In the genomic region with DNA sequence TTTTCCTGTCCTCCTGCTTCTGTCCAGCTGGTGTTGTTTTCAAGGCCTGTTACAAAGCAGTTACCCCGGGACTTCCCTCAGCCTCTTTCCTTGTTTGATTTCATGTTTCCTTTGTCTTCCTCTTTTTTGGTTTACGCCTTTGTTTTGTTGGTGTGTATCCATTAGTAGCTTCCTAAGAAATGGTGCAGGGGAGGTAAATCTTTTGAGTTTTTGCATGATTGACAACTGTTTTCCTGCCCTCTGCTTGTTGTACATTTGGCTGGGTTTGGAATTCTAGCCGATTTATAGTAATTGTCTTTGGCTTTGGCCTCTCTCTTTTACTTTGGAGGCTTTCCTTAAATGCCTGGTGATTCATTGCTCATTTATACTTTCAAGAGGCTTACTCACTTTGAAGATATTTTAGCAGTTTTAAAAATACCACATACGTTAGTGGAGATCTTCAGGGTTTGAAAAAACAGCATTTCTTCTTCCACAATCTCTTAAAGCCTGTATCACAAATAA, we compare ENCODE assay signal across 14 cellular contexts. TPM values are rescaled to one million over a fixed set of nuclear protein-coding genes. Genes with fewer than 3 reads are reported as not detected.
A peak's percentile ranks its signal among the peaks of the same experiment; 100 is the strongest.
DNase-seq lines count a peak whose midpoint lies in the region; ATAC-seq and TF ChIP-seq lines count a peak whose summit lies in the region.
"Had no signal": no experiment of that assay in that cellular context is flagged by ENCODE, and none has a peak within 500 bp of the region (broad histone marks: within the 10 kb centered on the region; RNA-seq: fewer than 3 reads in every experiment).

No MANE protein-coding gene starts in this region.

- H4K8ac ChIP-seq in mesendoderm (ENCODE audit: low read depth, low read length): no peak overlapping the region

- H3K56ac ChIP-seq in mesendoderm (ENCODE audit: low read length): no peak overlapping the region

- no peaks in the 10 kb centered on the region for H3K36me3 Mint-ChIP-seq in activated CD8-positive, alpha-beta T cell treated with anti-CD3 and anti-CD28 coated beads for 36 hours (ENCODE audit: low read depth)
- H3K36me3 Mint-ChIP-seq: CD4-positive, alpha-beta memory T cell; natural killer cell treated with Interleukin-12 subunit alpha and Interleukin-12 subunit beta and Interleukin-15 and Interleukin-18, amount 100 ng/mL, for 72 hours had no signal

- TF ChIP-seq CTCF in BJ (IDR thresholded peaks at IDR 0.05; ENCODE audit: insufficient read depth, low read depth, low read length) (no peak), cardiac fibroblast (IDR thresholded peaks at IDR 0.05; ENCODE audit: low read depth, low read length) (no peak)
- no peak for TF ChIP-seq CTCF in activated CD8-positive, alpha-beta T cell treated with anti-CD3 and anti-CD28 coated beads for 36 hours (IDR thresholded peaks at IDR 0.05)

- H2AK5ac ChIP-seq in mesendoderm (ENCODE audit: low read length): no peak overlapping the region

- H3K79me1 ChIP-seq in mesendoderm (ENCODE audit: low read length): no peaks in the 10 kb centered on the region

- H2BK5ac ChIP-seq in mesendoderm (ENCODE audit: low read length): no peak overlapping the region

- no peaks in the 10 kb centered on the region for H3K79me2 ChIP-seq in mesendoderm (ENCODE audit: control insufficient read depth, insufficient read depth, low read length)

- no peak overlapping the region for H3K27ac Mint-ChIP-seq in activated CD8-positive, alpha-beta T cell treated with anti-CD3 and anti-CD28 coated beads for 36 hours
- H3K27ac Mint-ChIP-seq: natural killer cell treated with Interleukin-12 subunit alpha and Interleukin-12 subunit beta and Interleukin-15 and Interleukin-18, amount 100 ng/mL, for 72 hours had no signal

- H3K27me3 Mint-ChIP-seq in activated CD8-positive, alpha-beta T cell treated with anti-CD3 and anti-CD28 coated beads for 36 hours: no peaks in the 10 kb centered on the region

- CTCF ChIA-PET in BJ (lab: Yijun Ruan, JAX): no interaction called here
- CTCF ChIA-PET in activated CD8-positive, alpha-beta T cell treated with anti-CD3 and anti-CD28 coated beads for 36 hours (lab: Charles Lee): no interaction called here

- POLR2A ChIA-PET in BJ (lab: Charles Lee): no interaction called here
- POLR2A ChIA-PET in activated CD8-positive, alpha-beta T cell treated with anti-CD3 and anti-CD28 coated beads for 36 hours (lab: Charles Lee): interaction anchor here (1.0 kb wide), 1 partner anchor 54 kb away, joined by 3 read pairs; no protein-coding TSS in a partner anchor

- ATAC-seq in activated CD8-positive, alpha-beta T cell treated with anti-CD3 and anti-CD28 coated beads for 36 hours: no peak
- ATAC-seq: natural killer cell treated with Interleukin-12 subunit alpha and Interleukin-12 subunit beta and Interleukin-15 and Interleukin-18, amount 100 ng/mL, for 72 hours had no signal

- H4K5ac ChIP-seq in mesendoderm (ENCODE audit: low read length): no peak overlapping the region

- no peak overlapping the region for H3K4ac ChIP-seq in mesendoderm (ENCODE audit: low read depth, low read length)

- H3K36me3 ChIP-seq in BJ (ENCODE audit: control insufficient read depth, insufficient read depth, low read length) (no peaks in the 10 kb centered on the region), mesendoderm (ENCODE audit: control insufficient read depth, insufficient read depth, low read length) (no peaks in the 10 kb centered on the region)

- no peak overlapping the region for H2BK15ac ChIP-seq in mesendoderm (replicated peaks; ENCODE audit: low read depth)

- H3K4me2 ChIP-seq in mesendoderm (ENCODE audit: low read length): no peak overlapping the region

- H3K27ac ChIP-seq in mesendoderm (ENCODE audit: low read depth, low read length): no peak overlapping the region

- WGBS in mesendoderm (ENCODE audit: extremely low coverage, insufficient coverage, low lambda C conversion rate): no CpG with 5 or more reads among the region's 4 CpGs

- peak; percentile 74 for DNase-seq in BJ (ENCODE audit: low read depth)
- DNase-seq in LoVo (ENCODE audit: low spot score): peak; percentile 22
- DNase-seq in cardiac fibroblast (ENCODE audit: low read depth in 2 of 2): peak; percentile 84 to 87
- no peak for DNase-seq in mesendoderm
- DNase-seq in NCI-H748 treated with DMSO at 0.1 percent for 48 hours (lab: John Stamatoyannopoulos, UW): no peak
- DNase-seq in iPS-NIHi11 (ENCODE audit: low spot score): no peak
- no peak for DNase-seq in NCI-H510A (lab: John Stamatoyannopoulos, UW)
- DNase-seq in activated CD8-positive, alpha-beta T cell treated with anti-CD3 and anti-CD28 coated beads for 36 hours: no peak
- DNase-seq: activated effector memory CD4-positive, alpha-beta T cell treated with Interleukin-2 at 50 U/mL for 16 hours; CD4-positive, alpha-beta memory T cell; NCI-H2081; Right ventricle myocardium superior; stimulated activated naive CD4-positive, alpha-beta T cell had no signal

- no peak overlapping the region for H3K4me3 Mint-ChIP-seq in activated CD8-positive, alpha-beta T cell treated with anti-CD3 and anti-CD28 coated beads for 36 hours
- H3K4me3 Mint-ChIP-seq: CD4-positive, alpha-beta memory T cell; natural killer cell treated with Interleukin-12 subunit alpha and Interleukin-12 subunit beta and Interleukin-15 and Interleukin-18, amount 100 ng/mL, for 72 hours had no signal

- H3K18ac ChIP-seq in mesendoderm (ENCODE audit: low read length): no peak overlapping the region

- H2BK120ac ChIP-seq in mesendoderm (ENCODE audit: low read depth, low read length): no peak overlapping the region

- H3K4me1 Mint-ChIP-seq in activated CD8-positive, alpha-beta T cell treated with anti-CD3 and anti-CD28 coated beads for 36 hours (ENCODE audit: low read depth): no peaks in the 10 kb centered on the region
- H3K4me1 Mint-ChIP-seq: CD4-positive, alpha-beta memory T cell had no signal

- H3K4me1 ChIP-seq in mesendoderm (ENCODE audit: control insufficient read depth, low read depth, low read length): no peaks in the 10 kb centered on the region

- intact Hi-C loops in activated CD8-positive, alpha-beta T cell treated with anti-CD3 and anti-CD28 coated beads for 36 hours (cut with micrococcal nuclease): no loop called here

- no peak overlapping the region for H3K9ac ChIP-seq in mesendoderm (ENCODE audit: low read length)

- H3K4me3 ChIP-seq in BJ (ENCODE audit: low read depth, low read length) (no peak overlapping the region), cardiac fibroblast (replicated peaks in 1 of 2; ENCODE audit: low read depth in 2 of 2, low read length in 2 of 2) (no peak overlapping the region), mesendoderm (ENCODE audit: low read length) (no peak overlapping the region)

- H3K23ac ChIP-seq in mesendoderm (ENCODE audit: low read length): peak overlapping the region; percentile 17

- no peaks in the 10 kb centered on the region for H3K27me3 ChIP-seq in BJ (ENCODE audit: control insufficient read depth, insufficient read depth, low read length)
- H3K27me3 ChIP-seq in mesendoderm (ENCODE audit: insufficient read depth, low read length, poor library complexity): no peaks in the 10 kb centered on the region

- no peaks in the 10 kb centered on the region for H3K9me3 Mint-ChIP-seq in activated CD8-positive, alpha-beta T cell treated with anti-CD3 and anti-CD28 coated beads for 36 hours
- H3K9me3 Mint-ChIP-seq: natural killer cell treated with Interleukin-12 subunit alpha and Interleukin-12 subunit beta and Interleukin-15 and Interleukin-18, amount 100 ng/mL, for 72 hours had no signal

RNA-seq across cellular contexts. Expression of gene DNAH2, which starts 32.8 kb away (rescaled TPM):
- polyA plus RNA-seq in BJ (2011; rRNA removed): 0.09 and 0.10 TPM in 2 replicates
- 0.09 and 0.10 TPM in 2 replicates for polyA minus RNA-seq in BJ (2011; rRNA and poly(A)+ RNA removed)
- polyA plus RNA-seq in mesendoderm (2013, experiment 1 of 2): 0.03 TPM
- polyA plus RNA-seq in mesendoderm (2013, experiment 2 of 2): 0.06 TPM
- not detected for total RNA-seq in activated CD8-positive, alpha-beta T cell treated with anti-CD3 and anti-CD28 coated beads for 36 hours
- total RNA-seq: CD4-positive, alpha-beta memory T cell; Right ventricle myocardium superior had no signal
- polyA plus RNA-seq: CD4-positive, alpha-beta memory T cell had no signal

RNA-seq across cellular contexts. Expression of gene EFNB3, which starts 45.4 kb away (rescaled TPM):
- polyA plus RNA-seq in BJ (2011; rRNA removed): 4.9 and 5.3 TPM in 2 replicates
- polyA minus RNA-seq in BJ (2011; rRNA and poly(A)+ RNA removed): 2.7 and 3.4 TPM in 2 replicates
- 5.9 TPM for polyA plus RNA-seq in mesendoderm (2013, experiment 1 of 2)
- polyA plus RNA-seq in mesendoderm (2013, experiment 2 of 2): 5.8 TPM
- total RNA-seq in activated CD8-positive, alpha-beta T cell treated with anti-CD3 and anti-CD28 coated beads for 36 hours: not detected
- total RNA-seq: natural killer cell treated with Interleukin-12 subunit alpha and Interleukin-12 subunit beta and Interleukin-15 and Interleukin-18, amount 100 ng/mL, for 72 hours had no signal
- polyA plus RNA-seq: CD4-positive, alpha-beta memory T cell had no signal

Comparison
In these comparisons a context has a peak if more than half of its experiments do, and no peak if none do; other contexts are left out.
1. DNase-seq: peak in BJ (single experiment), LoVo (single experiment) and cardiac fibroblast (2 of 2); none in mesendoderm (single experiment), NCI-H748 treated with DMSO at 0.1 percent for 48 hours (single experiment), iPS-NIHi11 (single experiment), NCI-H510A (single experiment) and activated CD8-positive, alpha-beta T cell treated with anti-CD3 and anti-CD28 coated beads for 36 hours (single experiment).